ENCODE assay signal across 8 cellular contexts in genomic region chr20:57092112-57092899, GRCh38.
DNase-seq lines count a peak whose midpoint lies in the region; ATAC-seq and TF ChIP-seq lines count a peak whose summit lies in the region.

No MANE protein-coding gene starts in this region.

- DNase-seq in activated T-cell treated with anti-CD3 and anti-CD28 coated beads for 48 hours (ENCODE audit: low read depth) (peak; percentile 64), fibroblast of the aortic adventitia (ENCODE audit: low read depth) (peak; percentile 22), nucleus accumbens (lab: John Stamatoyannopoulos, UW) (peak in 52 of 56 donors; percentile 15 to 86 (median 60))
- no peak for DNase-seq in NK-92 treated with Interleukin-12 subunit alpha and Interleukin-12 subunit beta, amount 100 ng/mL, for 24 hours (lab: John Stamatoyannopoulos, UW)

- H3K27me3 ChIP-seq in OCI-LY1 (ENCODE audit: insufficient read depth, low read length): peaks cover 2% of the 10 kb centered on the region; the same call in 1 of the 2 replicates

- no peaks in the 10 kb centered on the region for H3F3A ChIP-seq in OCI-LY1 (ENCODE audit: insufficient read depth, low read length)

- peak; percentile 68 for ATAC-seq in HG03135 (IDR thresholded peaks at IDR 0.05; ENCODE audit: unreplicated experiment)
- no peak for ATAC-seq in GM21381 (IDR thresholded peaks at IDR 0.05; ENCODE audit: unreplicated experiment)

- TF ChIP-seq CTCF in OCI-LY1 (IDR thresholded peaks at IDR 0.05; ENCODE audit: low read length) (peak; percentile 86), fibroblast of the aortic adventitia (IDR thresholded peaks at IDR 0.05; ENCODE audit: insufficient read depth, low read length) (peak; percentile 57)

- no peak overlapping the region for H3K27ac ChIP-seq in OCI-LY1 (ENCODE audit: low read depth, low read length, poor library complexity, severe bottlenecking)

- H3K4me1 ChIP-seq in ES-I3 (ENCODE audit: insufficient read depth, low read length) (no peaks in the 10 kb centered on the region), OCI-LY1 (ENCODE audit: insufficient read depth, low read length, severe bottlenecking) (peaks cover 9% of the 10 kb centered on the region)

- H3K4me3 ChIP-seq in OCI-LY1 (ENCODE audit: low read depth, low read length, poor library complexity, severe bottlenecking): no peak overlapping the region
- no peak overlapping the region for H3K4me3 ChIP-seq in fibroblast of the aortic adventitia (ENCODE audit: low read depth, low read length)

- no peaks in the 10 kb centered on the region for H4K20me1 ChIP-seq in OCI-LY1 (ENCODE audit: insufficient read depth, low read length)

- no peaks in the 10 kb centered on the region for H3K79me2 ChIP-seq in OCI-LY1 (ENCODE audit: insufficient read depth, low read length)

- no peaks in the 10 kb centered on the region for H3K9me2 ChIP-seq in OCI-LY1 (ENCODE audit: low read depth, low read length)

- no peaks in the 10 kb centered on the region for H3K36me3 ChIP-seq in ES-I3 (ENCODE audit: insufficient read depth, low read length)
- H3K36me3 ChIP-seq in OCI-LY1 (ENCODE audit: insufficient read depth, low read length): no peaks in the 10 kb centered on the region

- H2AFZ ChIP-seq in OCI-LY1 (ENCODE audit: low read length): no peak overlapping the region

- H3K9ac ChIP-seq in ES-I3 (ENCODE audit: low read depth, low read length): peak overlapping the region; percentile 22; the same call in 1 of the 2 replicates
- no peak overlapping the region; the same call in 1 of the 2 replicates for H3K9ac ChIP-seq in OCI-LY1 (ENCODE audit: low read length)

- H3K4me2 ChIP-seq in OCI-LY1 (ENCODE audit: low read length): peak overlapping the region; percentile 36; the same call in 1 of the 2 replicates

- H3K9me3 ChIP-seq in ES-I3 (ENCODE audit: control insufficient read depth, insufficient read depth, low read length) (no peaks in the 10 kb centered on the region), OCI-LY1 (ENCODE audit: low read length) (no peaks in the 10 kb centered on the region)
